Comparison of ENCODE assay signal across 8 cellular contexts in the genomic region with DNA sequence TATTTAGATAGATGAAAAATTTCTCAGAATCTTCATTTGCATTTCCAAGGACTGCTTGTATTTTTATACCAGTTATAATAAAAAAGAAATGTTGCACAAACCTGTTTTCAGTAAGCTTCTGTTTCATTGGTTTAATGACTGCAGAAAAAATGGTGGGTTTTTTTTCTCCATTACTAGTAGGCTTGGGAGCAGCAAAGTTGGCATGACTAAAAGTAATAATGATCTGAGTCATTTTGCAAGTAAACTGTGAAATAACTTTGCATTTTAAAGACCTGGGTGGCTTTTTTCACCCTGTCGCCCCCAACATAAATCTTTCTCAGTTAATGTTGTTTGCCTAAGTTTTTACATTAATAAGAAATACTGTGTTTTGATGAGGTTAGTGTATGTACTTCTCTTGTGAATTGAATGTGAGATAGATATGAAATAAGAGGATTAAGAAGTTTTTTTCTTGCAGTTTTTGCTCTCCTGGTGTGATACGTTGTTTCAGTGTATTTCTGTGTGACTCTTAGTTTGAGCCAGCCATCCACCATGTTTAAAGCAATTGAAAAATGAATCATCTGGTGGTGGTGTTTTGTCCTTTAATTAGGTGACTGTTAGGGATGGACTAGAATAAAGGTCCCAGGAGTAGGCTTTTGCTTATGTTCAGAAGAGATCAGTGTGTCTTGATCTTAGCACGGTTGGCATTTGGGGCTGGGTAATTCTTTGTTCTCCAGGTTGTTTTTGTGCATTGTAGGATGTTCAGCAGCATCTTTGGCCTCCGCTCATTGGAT. TPM values are rescaled to one million over a fixed set of nuclear protein-coding genes. Genes with fewer than 3 reads are reported as not detected.
DNase-seq lines count a peak whose midpoint lies in the region; ATAC-seq, FAIRE-seq and TF ChIP-seq lines count a peak whose summit lies in the region.

No MANE protein-coding gene starts in this region.

- WGBS in mesodermal cell (ENCODE audit: insufficient coverage in 2 of 2), 2 experiments: 50 to 66% methylated on average over 2 to 3 of the region's 4 CpGs

- peaks cover 4% of the 10 kb centered on the region for H3K27me3 Mint-ChIP-seq in brain

- H3K9me3 ChIP-seq in mesodermal cell (ENCODE audit: control insufficient read depth, low read length): no peaks in the 10 kb centered on the region

- peak overlapping the region; percentile 87 to 97 (median 94) for H3K27ac Mint-ChIP-seq in brain

- peaks cover 3% of the 10 kb centered on the region for H3K4me1 ChIP-seq in mesodermal cell (ENCODE audit: control insufficient read depth, insufficient read depth, low read length, poor library complexity, severe bottlenecking)

- no peak for FAIRE-seq in GM12892 (lab: Jason Lieb, UNC)

- DNase-seq in activated CD4-positive, CD25-positive, alpha-beta regulatory T cell (lab: John Stamatoyannopoulos, UW): no peak
- DNase-seq in activated effector memory CD4-positive, alpha-beta T cell treated with Interleukin-2 at 50 U/mL for 16 hours: no peak
- DNase-seq in GM12892 (ENCODE audit: insufficient read length): no peak
- no peak for DNase-seq in NCI-H446 (lab: John Stamatoyannopoulos, UW)

- peaks cover 50% of the 10 kb centered on the region for H3K4me1 Mint-ChIP-seq in brain

- H3K36me3 Mint-ChIP-seq in brain: peaks cover 9% of the 10 kb centered on the region

- no peak for TF ChIP-seq CTCF in brain (conservative IDR thresholded peaks at IDR 0.05)

- H3K9me3 Mint-ChIP-seq in brain: peaks cover 0 to 7% (median 5%) of the 10 kb centered on the region in 5 experiments

- H3K36me3 ChIP-seq in mesodermal cell (ENCODE audit: control insufficient read depth, insufficient read depth, low read length): no peaks in the 10 kb centered on the region

- peak overlapping the region; percentile 86 to 95 (median 91) for H3K4me3 Mint-ChIP-seq in brain

- H3K27ac ChIP-seq in mesodermal cell (ENCODE audit: low read depth, low read length, severe bottlenecking): peak overlapping the region; percentile 1

- TF ChIP-seq POLR2A in GM12892 (IDR thresholded peaks at IDR 0.05; ENCODE audit: low read depth, low read length): no peak

- peak; percentile 10 to 27 for ATAC-seq in activated CD4-positive, CD25-positive, alpha-beta regulatory T cell treated with anti-CD3 and anti-CD28 coated beads, Interleukin-2, amount 50 U/mL, for 24 hours
- ATAC-seq in HG03460 (IDR thresholded peaks at IDR 0.05; ENCODE audit: unreplicated experiment): peak; percentile 46

- peak overlapping the region; percentile 87 for H3K4me3 ChIP-seq in mesodermal cell (ENCODE audit: extremely low read depth, insufficient read depth, low read length, poor library complexity, severe bottlenecking)

RNA-seq across cellular contexts. Expression of a gene that starts 1.8 kb away (rescaled TPM):
- polyA plus RNA-seq in brain (ENCODE audit: insufficient read depth, low read depth, low replicate concordance): 37.4 TPM
- 58.0 TPM for polyA plus RNA-seq in mesodermal cell (2013, experiment 1 of 2)
- 59.1 TPM for polyA plus RNA-seq in mesodermal cell (2013, experiment 2 of 2)
- not detected for polyA plus RNA-seq in GM12892 (2012; ENCODE audit: missing spikeins)
